18 cellular contexts compared by ENCODE assay signal in genomic region chr7:18550574-18550973, GRCh38. TPM values are rescaled to one million over a fixed set of nuclear protein-coding genes. Genes with fewer than 3 reads are reported as not detected.
DNase-seq lines count a peak whose midpoint lies in the region; ATAC-seq and TF ChIP-seq lines count a peak whose summit lies in the region.
"Had no signal": no experiment of that assay in that cellular context is flagged by ENCODE, and none has a peak within 500 bp of the region (broad histone marks: within the 10 kb centered on the region; RNA-seq: fewer than 3 reads in every experiment).

No MANE protein-coding gene starts in this region.

- no peaks in the 10 kb centered on the region for H3K27me3 ChIP-seq in H7 (ENCODE audit: control insufficient read depth, insufficient read depth, low read length)

- H3K36me3 Mint-ChIP-seq in dendritic cell treated with granulocyte-macrophage colony-stimulating factor and Interleukin-4, amounts not matched to agents 40 ng/mL and 50 ng/mL, for 4 days (ENCODE audit: low read depth): no peaks in the 10 kb centered on the region
- H3K36me3 Mint-ChIP-seq in stimulated activated memory B cell treated with anti-CD40 and anti-IgM and Interleukin-4, amounts not matched to agents 10 μg/mL and 1 μg/mL and 100 μg/mL, for 72 hours: peaks cover 33% of the 10 kb centered on the region
- H3K36me3 Mint-ChIP-seq: CD4-positive, CD25-positive, alpha-beta regulatory T cell had no signal

- no peak overlapping the region for H3K4me3 ChIP-seq in H7 (ENCODE audit: insufficient read depth, low read depth, low read length)
- no peak overlapping the region for H3K4me3 ChIP-seq in foreskin fibroblast (ENCODE audit: low read depth in 1 of 2, low read length in 2 of 2)

- no peak for TF ChIP-seq CTCF in foreskin fibroblast (IDR thresholded peaks at IDR 0.05; ENCODE audit: low read depth, low read length)

- peaks cover 28% of the 10 kb centered on the region for H3K4me1 Mint-ChIP-seq in dendritic cell treated with granulocyte-macrophage colony-stimulating factor and Interleukin-4, amounts not matched to agents 40 ng/mL and 50 ng/mL, for 4 days (ENCODE audit: low read depth)
- H3K4me1 Mint-ChIP-seq in stimulated activated memory B cell treated with anti-CD40 and anti-IgM and Interleukin-4, amounts not matched to agents 10 μg/mL and 1 μg/mL and 100 μg/mL, for 72 hours: peaks cover 60% of the 10 kb centered on the region

- no peak for ATAC-seq in stimulated activated memory B cell treated with anti-CD40 and anti-IgM and Interleukin-4, amounts not matched to agents 10 μg/mL and 1 μg/mL and 100 μg/mL, for 72 hours
- ATAC-seq in GM21360 (IDR thresholded peaks at IDR 0.05; ENCODE audit: unreplicated experiment): no peak
- ATAC-seq in stimulated activated naive CD8-positive, alpha-beta T cell treated with anti-CD3 and anti-CD28 coated beads, Interleukin-15, Interleukin-2, amounts not matched to agents 100 U/mL and 50 U/mL, for 24 hours: no peak
- ATAC-seq: PC-3 had no signal

- no peaks in the 10 kb centered on the region for H3K9me3 Mint-ChIP-seq in dendritic cell treated with granulocyte-macrophage colony-stimulating factor and Interleukin-4, amounts not matched to agents 40 ng/mL and 50 ng/mL, for 4 days
- H3K9me3 Mint-ChIP-seq in stimulated activated memory B cell treated with anti-CD40 and anti-IgM and Interleukin-4, amounts not matched to agents 10 μg/mL and 1 μg/mL and 100 μg/mL, for 72 hours: peaks cover 3% of the 10 kb centered on the region
- H3K9me3 Mint-ChIP-seq: HFFc6 had no signal

- intact Hi-C loops in dendritic cell treated with granulocyte-macrophage colony-stimulating factor and Interleukin-4, amounts not matched to agents 40 ng/mL and 50 ng/mL, for 4 days (cut with micrococcal nuclease): no loop called here

- no peaks in the 10 kb centered on the region for H3K27me3 Mint-ChIP-seq in dendritic cell treated with granulocyte-macrophage colony-stimulating factor and Interleukin-4, amounts not matched to agents 40 ng/mL and 50 ng/mL, for 4 days
- H3K27me3 Mint-ChIP-seq in stimulated activated memory B cell treated with anti-CD40 and anti-IgM and Interleukin-4, amounts not matched to agents 10 μg/mL and 1 μg/mL and 100 μg/mL, for 72 hours: no peaks in the 10 kb centered on the region
- H3K27me3 Mint-ChIP-seq: CD4-positive, CD25-positive, alpha-beta regulatory T cell had no signal

- H3K4me3 Mint-ChIP-seq in dendritic cell treated with granulocyte-macrophage colony-stimulating factor and Interleukin-4, amounts not matched to agents 40 ng/mL and 50 ng/mL, for 4 days: no peak overlapping the region
- H3K4me3 Mint-ChIP-seq in stimulated activated memory B cell treated with anti-CD40 and anti-IgM and Interleukin-4, amounts not matched to agents 10 μg/mL and 1 μg/mL and 100 μg/mL, for 72 hours: no peak overlapping the region
- H3K4me3 Mint-ChIP-seq: HFFc6 had no signal

- DNase-seq in DMS 273 (lab: John Stamatoyannopoulos, UW; ENCODE audit: unreplicated experiment) (peak; percentile 40), DMS 273 treated with DMSO at 0.1 percent for 48 hours (lab: John Stamatoyannopoulos, UW) (no peak), H7 (peak; percentile 19), foreskin fibroblast (no peak)
- DNase-seq in stimulated activated naive CD8-positive, alpha-beta T cell treated with anti-CD3 and anti-CD28 coated beads, Interleukin-15, Interleukin-2, amounts not matched to agents 100 U/mL and 50 U/mL, for 24 hours: no peak
- DNase-seq: CD4-positive, CD25-positive, alpha-beta regulatory T cell; COR-L47; GF-D8; HFFc6; NCI-H1417; NCI-H187; NCI-H2107; NCI-H510A; NCI-H748 treated with DMSO at 0.1 percent for 48 hours; PC-3 had no signal

- H3K36me3 ChIP-seq in H7 (replicated peaks; ENCODE audit: control insufficient read depth, insufficient read depth, low read length): no peaks in the 10 kb centered on the region

- peak overlapping the region; percentile 67 for H3K27ac Mint-ChIP-seq in dendritic cell treated with granulocyte-macrophage colony-stimulating factor and Interleukin-4, amounts not matched to agents 40 ng/mL and 50 ng/mL, for 4 days
- peak overlapping the region; percentile 31 for H3K27ac Mint-ChIP-seq in stimulated activated memory B cell treated with anti-CD40 and anti-IgM and Interleukin-4, amounts not matched to agents 10 μg/mL and 1 μg/mL and 100 μg/mL, for 72 hours
- H3K27ac Mint-ChIP-seq: CD4-positive, CD25-positive, alpha-beta regulatory T cell; HFFc6 had no signal

RNA-seq across cellular contexts. Expression of gene HDAC9, which starts 55.0 kb away (rescaled TPM):
- 2.1 and 5.4 TPM in 2 replicates for total RNA-seq in H7 (2014; rRNA removed; shearing (Covaris generic))

Comparison
In these comparisons a context has a peak if more than half of its experiments do, and no peak if none do; other contexts are left out.
1. DNase-seq: peak in DMS 273 (single experiment) and H7 (single experiment); none in DMS 273 treated with DMSO at 0.1 percent for 48 hours (single experiment), stimulated activated naive CD8-positive, alpha-beta T cell treated with anti-CD3 and anti-CD28 coated beads, Interleukin-15, Interleukin-2, amounts not matched to agents 100 U/mL and 50 U/mL, for 24 hours (single experiment) and foreskin fibroblast (0 of 2).